In the genomic region with DNA sequence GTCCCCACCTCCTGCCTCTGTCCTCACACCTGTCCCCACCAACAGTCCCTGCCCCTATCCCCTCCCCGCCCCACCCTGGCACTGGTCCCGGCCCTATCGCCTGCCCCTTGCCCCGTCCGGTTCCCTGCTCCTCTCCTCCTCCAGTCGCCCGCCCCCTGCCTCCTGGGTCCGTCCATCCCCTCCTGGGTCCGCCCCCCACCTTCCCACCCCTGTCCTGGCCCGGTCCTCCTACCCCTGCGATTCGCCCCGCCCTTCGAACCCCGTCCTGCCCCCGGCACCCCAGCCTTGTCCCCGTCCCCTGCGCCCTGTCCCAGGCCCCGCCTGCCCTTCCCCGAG, we compare ENCODE assay signal across 8 cellular contexts. TPM values are rescaled to one million over a fixed set of nuclear protein-coding genes. Genes with fewer than 3 reads are reported as not detected.
DNase-seq lines count a peak whose midpoint lies in the region; ATAC-seq and TF ChIP-seq lines count a peak whose summit lies in the region.

No MANE protein-coding gene starts in this region.

- no peaks in the 10 kb centered on the region for H3K9me3 Mint-ChIP-seq in chondrocyte (ENCODE audit: low read depth)

- H3K27ac Mint-ChIP-seq in chondrocyte (ENCODE audit: unreplicated experiment) = peak overlapping the region; percentile 74

- H3K27ac ChIP-seq in 22Rv1 (peak overlapping the region; percentile 77), mesodermal cell (ENCODE audit: low read depth, low read length, severe bottlenecking) (peak overlapping the region; percentile 41)

- 0% methylated on average over 11 of the region's 20 CpGs; no CpG with 5 or more reads in 1 of the 2 experiments for WGBS in mesodermal cell (ENCODE audit: insufficient coverage in 2 of 2), 2 experiments

- peaks cover 26% of the 10 kb centered on the region for H3K9me3 ChIP-seq in mesodermal cell (ENCODE audit: control insufficient read depth, low read length)

- peak overlapping the region; percentile 79 for H3K4me3 Mint-ChIP-seq in chondrocyte (ENCODE audit: unreplicated experiment)

- peak; percentile 6 for ATAC-seq in HG03457 (IDR thresholded peaks at IDR 0.05; ENCODE audit: unreplicated experiment)

- H3K4me1 ChIP-seq in mesodermal cell (ENCODE audit: control insufficient read depth, insufficient read depth, low read length, poor library complexity, severe bottlenecking) = peaks cover 6% of the 10 kb centered on the region

- H3K27me3 Mint-ChIP-seq in chondrocyte (ENCODE audit: low read depth) = no peaks in the 10 kb centered on the region

- peak overlapping the region; percentile 82 for H3K4me3 ChIP-seq in mesodermal cell (ENCODE audit: extremely low read depth, insufficient read depth, low read length, poor library complexity, severe bottlenecking)

- TF ChIP-seq CTCF in 22Rv1 (IDR thresholded peaks at IDR 0.05) (no peak), chondrocyte (IDR thresholded peaks at IDR 0.05) (no peak), GM13976 (IDR thresholded peaks at IDR 0.05; ENCODE audit: borderline replicate concordance, control extremely low read depth, extremely low read depth, insufficient read depth, missing control alignments) (no peak)

- H3K4me1 Mint-ChIP-seq in chondrocyte (ENCODE audit: low read depth) = peaks cover 11% of the 10 kb centered on the region

- peaks cover 48% of the 10 kb centered on the region for H3K36me3 ChIP-seq in mesodermal cell (ENCODE audit: control insufficient read depth, insufficient read depth, low read length)

- no peak for DNase-seq in chondrocyte (ENCODE audit: low spot score)
- no peak for DNase-seq in LoVo (ENCODE audit: low spot score)
- no peak for DNase-seq in G401 (ENCODE audit: low spot score)
- DNase-seq in SKM-1 (lab: John Stamatoyannopoulos, UW; ENCODE audit: unreplicated experiment) = no peak
- DNase-seq in GM13976 (ENCODE audit: low spot score) = no peak

- peaks cover 6% of the 10 kb centered on the region for H3K36me3 Mint-ChIP-seq in chondrocyte (ENCODE audit: low read depth)

- in situ Hi-C loops in G401 (cut with HindIII; ENCODE audit: low sequenced_read_pairs) = no loop called here
- in situ Hi-C loops in GM13976 (cut with MboI; ENCODE audit: low sequenced_read_pairs, unreplicated experiment) = no loop called here

RNA-seq across cellular contexts. Expression of gene EDF1, which starts 0.4 kb away (rescaled TPM):
- total RNA-seq in chondrocyte = 296 to 328 TPM (median 320 TPM) in 3 replicates
- 264 TPM for polyA plus RNA-seq in mesodermal cell (2013, experiment 1 of 2)
- polyA plus RNA-seq in mesodermal cell (2013, experiment 2 of 2) = 220 TPM
- total RNA-seq in G401 (2014; rRNA removed; shearing (Covaris generic)) = 308 and 348 TPM in 2 replicates

RNA-seq across cellular contexts. Expression of gene MAMDC4, which starts 13.6 kb away (rescaled TPM):
- total RNA-seq in chondrocyte = 7.7 to 9.2 TPM (median 7.7 TPM) in 3 replicates
- polyA plus RNA-seq in mesodermal cell (2013, experiment 1 of 2) = 10.9 TPM
- 9.7 TPM for polyA plus RNA-seq in mesodermal cell (2013, experiment 2 of 2)
- total RNA-seq in G401 (2014; rRNA removed; shearing (Covaris generic)) = 1.9 TPM in 2 replicates

RNA-seq across cellular contexts. Expression of gene PHPT1, which starts 16.5 kb away (rescaled TPM):
- total RNA-seq in chondrocyte = 165 to 193 TPM (median 192 TPM) in 3 replicates
- polyA plus RNA-seq in mesodermal cell (2013, experiment 1 of 2) = 189 TPM
- polyA plus RNA-seq in mesodermal cell (2013, experiment 2 of 2) = 175 TPM
- 139 and 226 TPM in 2 replicates for total RNA-seq in G401 (2014; rRNA removed; shearing (Covaris generic))

RNA-seq across cellular contexts. Expression of gene TRAF2, which starts 20.6 kb away (rescaled TPM):
- 9.6 to 12.4 TPM (median 10.4 TPM) in 3 replicates for total RNA-seq in chondrocyte
- polyA plus RNA-seq in mesodermal cell (2013, experiment 1 of 2) = 22.6 TPM
- 19.3 TPM for polyA plus RNA-seq in mesodermal cell (2013, experiment 2 of 2)
- total RNA-seq in G401 (2014; rRNA removed; shearing (Covaris generic)) = 22.6 and 36.3 TPM in 2 replicates

RNA-seq across cellular contexts. Expression of gene AJM1, which starts 23.5 kb away (rescaled TPM):
- 6.3 to 7.5 TPM (median 7.4 TPM) in 3 replicates for total RNA-seq in chondrocyte
- 4.0 TPM for polyA plus RNA-seq in mesodermal cell (2013, experiment 1 of 2)
- polyA plus RNA-seq in mesodermal cell (2013, experiment 2 of 2) = 3.3 TPM
- 0.49 and 1.1 TPM in 2 replicates for total RNA-seq in G401 (2014; rRNA removed; shearing (Covaris generic))
